In the genomic region with DNA sequence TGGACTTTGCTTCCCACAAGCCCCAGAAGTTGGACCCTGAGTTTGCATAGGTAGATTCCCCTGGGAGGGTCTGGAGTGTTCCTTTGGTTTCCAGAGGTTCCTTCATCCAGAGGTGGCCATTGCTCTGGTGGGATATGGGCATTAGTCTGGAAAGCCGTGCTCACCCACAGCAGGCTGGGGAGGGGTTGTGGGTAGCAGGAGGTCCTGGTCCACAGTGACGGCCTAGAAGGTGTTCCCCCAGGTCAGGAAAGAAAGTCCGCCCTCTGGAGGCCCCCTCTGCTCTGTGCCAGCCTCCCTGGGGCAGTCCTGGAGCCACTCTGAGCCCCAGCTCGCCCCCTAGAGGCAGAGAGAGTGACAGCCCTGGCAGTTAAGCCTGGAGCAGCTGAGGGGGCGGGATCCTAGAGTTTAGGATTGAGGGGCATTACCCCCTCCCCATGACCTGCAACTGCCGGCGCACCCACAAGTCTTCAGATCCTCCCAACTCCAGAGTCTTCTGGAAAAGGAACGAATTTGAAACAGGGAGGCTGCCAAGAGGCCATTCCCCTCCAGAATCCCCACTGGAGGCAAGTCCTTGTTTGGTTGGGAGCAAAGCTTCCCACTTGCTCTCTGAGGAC, we compare ENCODE assay signal across 9 cellular contexts. TPM values are rescaled to one million over a fixed set of nuclear protein-coding genes. Genes with fewer than 3 reads are reported as not detected.
DNase-seq lines count a peak whose midpoint lies in the region; ATAC-seq, FAIRE-seq and TF ChIP-seq lines count a peak whose summit lies in the region.
"Had no signal": no experiment of that assay in that cellular context is flagged by ENCODE, and none has a peak within 500 bp of the region (broad histone marks: within the 10 kb centered on the region; RNA-seq: fewer than 3 reads in every experiment).

No MANE protein-coding gene starts in this region.

- H3K4me3 Mint-ChIP-seq in CD4-positive, alpha-beta T cell = no peak overlapping the region
- no peak overlapping the region for H3K4me3 Mint-ChIP-seq in activated T-helper 1 cell treated with anti-CD3 and anti-CD28 coated beads, Interleukin-12 subunit alpha, Interleukin-12 subunit beta, Interleukin-2, Interleukin-4 antibody, amounts not matched to agents 30 ng/mL and 10 ng/mL and 1 ng/mL, durations not matched to agents 14 hours and 24 hours and 36 hours
- H3K4me3 Mint-ChIP-seq: T-helper 1 cell treated with Interleukin-12 subunit alpha and Interleukin-12 subunit beta and Interleukin-4 antibody, amounts not matched to agents 30 μg/mL and 1 μg/mL, for 36 hours had no signal

- TF ChIP-seq EP300 in ovary (IDR thresholded peaks at IDR 0.05) (no peak), upper lobe of left lung (IDR thresholded peaks at IDR 0.05) (no peak)

- no peak for TF ChIP-seq POLR2A in ovary (IDR thresholded peaks at IDR 0.05)
- TF ChIP-seq POLR2A in upper lobe of left lung (IDR thresholded peaks at IDR 0.05) = no peak

- no peaks in the 10 kb centered on the region for H3K4me1 Mint-ChIP-seq in CD4-positive, alpha-beta T cell (ENCODE audit: low read depth)
- no peaks in the 10 kb centered on the region for H3K4me1 Mint-ChIP-seq in activated T-helper 1 cell treated with anti-CD3 and anti-CD28 coated beads, Interleukin-12 subunit alpha, Interleukin-12 subunit beta, Interleukin-2, Interleukin-4 antibody, amounts not matched to agents 30 ng/mL and 10 ng/mL and 1 ng/mL, durations not matched to agents 14 hours and 24 hours and 36 hours (ENCODE audit: low read depth)

- H3K27ac Mint-ChIP-seq in CD4-positive, alpha-beta T cell = no peak overlapping the region
- no peak overlapping the region for H3K27ac Mint-ChIP-seq in activated T-helper 1 cell treated with anti-CD3 and anti-CD28 coated beads, Interleukin-12 subunit alpha, Interleukin-12 subunit beta, Interleukin-2, Interleukin-4 antibody, amounts not matched to agents 30 ng/mL and 10 ng/mL and 1 ng/mL, durations not matched to agents 14 hours and 24 hours and 36 hours
- H3K27ac Mint-ChIP-seq: T-helper 1 cell treated with Interleukin-12 subunit alpha and Interleukin-12 subunit beta and Interleukin-4 antibody, amounts not matched to agents 30 μg/mL and 1 μg/mL, for 36 hours had no signal

- H3K36me3 ChIP-seq in ovary = no peaks in the 10 kb centered on the region
- H3K36me3 ChIP-seq in upper lobe of left lung = peaks cover 33 to 78% (median 61%) of the 10 kb centered on the region in 4 donors

- no peak overlapping the region for H3K4me3 ChIP-seq in ovary
- H3K4me3 ChIP-seq in upper lobe of left lung = no peak overlapping the region

- H3K9me3 Mint-ChIP-seq in CD4-positive, alpha-beta T cell = no peaks in the 10 kb centered on the region
- H3K9me3 Mint-ChIP-seq in activated T-helper 1 cell treated with anti-CD3 and anti-CD28 coated beads, Interleukin-12 subunit alpha, Interleukin-12 subunit beta, Interleukin-2, Interleukin-4 antibody, amounts not matched to agents 30 ng/mL and 10 ng/mL and 1 ng/mL, durations not matched to agents 14 hours and 24 hours and 36 hours = no peaks in the 10 kb centered on the region
- H3K9me3 Mint-ChIP-seq: T-helper 1 cell treated with Interleukin-12 subunit alpha and Interleukin-12 subunit beta and Interleukin-4 antibody, amounts not matched to agents 30 μg/mL and 1 μg/mL, for 36 hours had no signal

- peak; percentile 48 for TF ChIP-seq CTCF in CD4-positive, alpha-beta T cell (IDR thresholded peaks at IDR 0.05)
- peak; percentile 96 for TF ChIP-seq CTCF in foreskin keratinocyte (conservative IDR thresholded peaks at IDR 0.05)
- TF ChIP-seq CTCF in ovary (IDR thresholded peaks at IDR 0.05) = peak; percentile 46 to 72 (median 59)
- TF ChIP-seq CTCF in upper lobe of left lung (IDR thresholded peaks at IDR 0.05) = peak; percentile 74 to 93 (median 89)

- H3K4me1 ChIP-seq in foreskin keratinocyte (peaks cover 12% of the 10 kb centered on the region), ovary (ENCODE audit: insufficient read depth) (peaks cover 16% of the 10 kb centered on the region), upper lobe of left lung (peaks cover 25 to 39% (median 34%) of the 10 kb centered on the region in 4 donors)

- no peaks in the 10 kb centered on the region for H3K27me3 Mint-ChIP-seq in CD4-positive, alpha-beta T cell
- H3K27me3 Mint-ChIP-seq in activated T-helper 1 cell treated with anti-CD3 and anti-CD28 coated beads, Interleukin-12 subunit alpha, Interleukin-12 subunit beta, Interleukin-2, Interleukin-4 antibody, amounts not matched to agents 30 ng/mL and 10 ng/mL and 1 ng/mL, durations not matched to agents 14 hours and 24 hours and 36 hours (ENCODE audit: insufficient read depth) = no peaks in the 10 kb centered on the region

- no peaks in the 10 kb centered on the region for H3K27me3 ChIP-seq in CD4-positive, alpha-beta T cell (ENCODE audit: control insufficient read depth, insufficient read depth, low read length)
- no peaks in the 10 kb centered on the region for H3K27me3 ChIP-seq in foreskin keratinocyte
- H3K27me3 ChIP-seq in ovary = no peaks in the 10 kb centered on the region
- H3K27me3 ChIP-seq in upper lobe of left lung = no peaks in the 10 kb centered on the region

- peak; percentile 75 for ATAC-seq in CD4-positive, alpha-beta T cell (ENCODE audit: poor library complexity)
- ATAC-seq in HG03378 (IDR thresholded peaks at IDR 0.05; ENCODE audit: unreplicated experiment) (peak; percentile 82), foreskin keratinocyte (peak; percentile 69), upper lobe of left lung (ENCODE audit: low FRiP score in 2 of 2) (peak; percentile 80 to 85)

- H3K36me3 Mint-ChIP-seq in CD4-positive, alpha-beta T cell (ENCODE audit: low read depth) = no peaks in the 10 kb centered on the region
- H3K36me3 Mint-ChIP-seq in activated T-helper 1 cell treated with anti-CD3 and anti-CD28 coated beads, Interleukin-12 subunit alpha, Interleukin-12 subunit beta, Interleukin-2, Interleukin-4 antibody, amounts not matched to agents 30 ng/mL and 10 ng/mL and 1 ng/mL, durations not matched to agents 14 hours and 24 hours and 36 hours (ENCODE audit: low read depth) = no peaks in the 10 kb centered on the region

- WGBS in ovary, 3 donors = 43 to 54% (median 44%) methylated on average over 8 of the region's 8 CpGs
- WGBS in upper lobe of left lung, 2 donors = 33 to 38% methylated on average over 6 to 8 of the region's 8 CpGs

- intact Hi-C loops in CD4-positive, alpha-beta T cell (cut with DNase I, micrococcal nuclease) = loop anchor here in 1 of 2 experiments (5.0 kb wide), 1 partner anchor 87 kb away; no protein-coding TSS in a partner anchor
- intact Hi-C loops in activated T-helper 1 cell treated with anti-CD3 and anti-CD28 coated beads, Interleukin-12 subunit alpha, Interleukin-12 subunit beta, Interleukin-2, Interleukin-4 antibody, amounts not matched to agents 30 ng/mL and 10 ng/mL and 1 ng/mL, durations not matched to agents 14 hours and 24 hours and 36 hours (cut with micrococcal nuclease) = loop anchor here (1.0 kb wide), 1 partner anchor 85 kb away; no protein-coding TSS in a partner anchor
- intact Hi-C loops in ovary (cut with DNase I) = loop anchor here in 2 of 4 donors (5.0 kb wide), 2 partner anchors 82 to 87 kb away; no protein-coding TSS in a partner anchor

- no peaks in the 10 kb centered on the region for H3K9me3 ChIP-seq in CD4-positive, alpha-beta T cell (ENCODE audit: control insufficient read depth, low read length)
- H3K9me3 ChIP-seq in ovary (no peaks in the 10 kb centered on the region), upper lobe of left lung (no peaks in the 10 kb centered on the region)

- POLR2A ChIA-PET in CD4-positive, alpha-beta T cell (lab: Charles Lee) = no interaction called here

- CTCF ChIA-PET in CD4-positive, alpha-beta T cell (lab: Charles Lee) = interaction anchor here (0.6 to 1.5 kb wide), 5 partner anchors 13 to 176 kb away, joined by 3 to 5 read pairs (median 3); no protein-coding TSS in a partner anchor

- FAIRE-seq in GM19239 (lab: Jason Lieb, UNC) = peak; percentile 77

- H3K27ac ChIP-seq in CD4-positive, alpha-beta T cell (ENCODE audit: low read depth, low read length) = no peak overlapping the region
- H3K27ac ChIP-seq in foreskin keratinocyte (no peak overlapping the region), ovary (no peak overlapping the region), upper lobe of left lung (peak overlapping the region in 1 of 4 donors; percentile 17)

- peak; percentile 19 to 58 (median 34) for DNase-seq in CD4-positive, alpha-beta T cell
- DNase-seq in GM19239 (ENCODE audit: insufficient read length, low spot score) (peak; percentile 92), RKO (ENCODE audit: low spot score) (peak; percentile 52), foreskin keratinocyte (no peak), ovary (peak; percentile 61 to 79 (median 72)), upper lobe of left lung (peak in 1 of 2 donors; percentile 81)
- peak; percentile 35 for DNase-seq in activated T-helper 1 cell treated with anti-CD3 and anti-CD28 coated beads, Interleukin-12 subunit alpha, Interleukin-12 subunit beta, Interleukin-2, Interleukin-4 antibody, amounts not matched to agents 30 ng/mL and 10 ng/mL and 1 ng/mL, durations not matched to agents 14 hours and 24 hours and 36 hours (ENCODE audit: low spot score)

RNA-seq across cellular contexts. Expression of gene NDST1, which starts 36.8 kb away (rescaled TPM):
- total RNA-seq in CD4-positive, alpha-beta T cell = 1 to 10 TPM; 1.1 to 1.6 TPM
- 2.8 and 3.9 TPM in 2 replicates for total RNA-seq in activated T-helper 1 cell treated with anti-CD3 and anti-CD28 coated beads, Interleukin-12 subunit alpha, Interleukin-12 subunit beta, Interleukin-2, Interleukin-4 antibody, amounts not matched to agents 30 ng/mL and 10 ng/mL and 1 ng/mL, durations not matched to agents 14 hours and 24 hours and 36 hours
- total RNA-seq in foreskin keratinocyte (53.4 and 56.2 TPM in 2 replicates), ovary (100 to 1,000 TPM in 3 of 7 donors, 10 to 100 TPM in 4; 31.0 to 139 (median 92.8) TPM), upper lobe of left lung (100 to 1,000 TPM in 5 of 6 donors, 10 to 100 TPM in 1; 81.7 to 265 (median 166) TPM)
- polyA plus RNA-seq in foreskin keratinocyte (15.3 and 16.8 TPM in 2 replicates), ovary (10 to 100 TPM; 31.8 to 44.1 TPM)

Comparison
In these comparisons a context has a peak if more than half of its experiments do, and no peak if none do; other contexts are left out.
1. DNase-seq: peak in CD4-positive, alpha-beta T cell (10 of 10), GM19239 (single experiment), RKO (single experiment), activated T-helper 1 cell treated with anti-CD3 and anti-CD28 coated beads, Interleukin-12 subunit alpha, Interleukin-12 subunit beta, Interleukin-2, Interleukin-4 antibody, amounts not matched to agents 30 ng/mL and 10 ng/mL and 1 ng/mL, durations not matched to agents 14 hours and 24 hours and 36 hours (single experiment) and ovary (5 of 5); none in foreskin keratinocyte (0 of 2).
2. Peak in every context shown above with its lines, with median percentiles within 50 percentile points of each other: ATAC-seq and CTCF ChIP-seq.